In the genomic region with DNA sequence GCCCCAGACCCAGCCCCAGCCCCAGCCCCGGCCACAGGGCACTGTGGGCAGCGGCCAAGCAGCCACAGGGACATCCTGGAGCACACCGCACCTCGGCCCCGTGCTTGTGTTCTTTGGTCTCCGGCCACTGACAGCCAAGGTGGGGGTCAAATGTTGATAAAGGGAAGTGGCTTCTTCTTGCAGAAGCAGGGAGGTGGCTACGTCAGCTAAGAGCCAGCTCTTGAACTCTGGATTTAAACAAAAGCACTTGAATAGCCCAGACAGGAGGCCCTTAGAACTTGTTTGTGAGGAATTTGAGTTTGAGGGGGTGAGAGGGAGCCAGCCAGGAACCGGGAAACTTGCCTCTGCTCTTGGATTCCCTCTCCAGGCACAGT, we compare ENCODE assay signal across 17 cellular contexts.
A peak's percentile ranks its signal among the peaks of the same experiment; 100 is the strongest.
DNase-seq lines count a peak whose midpoint lies in the region; ATAC-seq and TF ChIP-seq lines count a peak whose summit lies in the region.
"Had no signal": no experiment of that assay in that cellular context is flagged by ENCODE, and none has a peak within 500 bp of the region (broad histone marks: within the 10 kb centered on the region; RNA-seq: fewer than 3 reads in every experiment).

No MANE protein-coding gene starts in this region.

- DNase-seq in SKM-1 treated with dmso at 0.1 percent for 144 hours (lab: John Stamatoyannopoulos, UW; ENCODE audit: unreplicated experiment) (peak; percentile 3), SKM-1 (lab: John Stamatoyannopoulos, UW; ENCODE audit: unreplicated experiment) (no peak), NT2/D1 (ENCODE audit: low read depth, low spot score) (peak; percentile 57), left lung (peak; percentile 76 to 84), NCI-H2081 (lab: John Stamatoyannopoulos, UW) (no peak), DMS 273 (lab: John Stamatoyannopoulos, UW; ENCODE audit: unreplicated experiment) (no peak), esophagus squamous epithelium (lab: John Stamatoyannopoulos, UW) (no peak)
- DNase-seq: DMS153; H9; NCI-H1092; NCI-H1694; NCI-H2107; NK-92 treated with Interleukin-12 subunit alpha and Interleukin-12 subunit beta, amount 100 ng/mL, for 24 hours had no signal

- H3K27me3 ChIP-seq in NT2/D1 (ENCODE audit: insufficient read depth, insufficient read length) (no peaks in the 10 kb centered on the region), left lung (no peaks in the 10 kb centered on the region), esophagus squamous epithelium (no peaks in the 10 kb centered on the region)
- H3K27me3 ChIP-seq: BLaER1 treated with 17β-estradiol and CSF1 and Interleukin-3, amounts not matched to agents 10 nM and 100 nM had no signal

- TF ChIP-seq POLR2A in esophagus squamous epithelium (IDR thresholded peaks at IDR 0.05) = no peak

- TF ChIP-seq CTCF in left lung (IDR thresholded peaks at IDR 0.05) = no peak
- no peak for TF ChIP-seq CTCF in esophagus squamous epithelium (IDR thresholded peaks at IDR 0.05)

- H3K27ac ChIP-seq in left lung (peak overlapping the region; percentile 4 to 7), esophagus squamous epithelium (no peak overlapping the region)
- H3K27ac ChIP-seq: A549; BLaER1 treated with 17β-estradiol and CSF1 and Interleukin-3, amounts not matched to agents 10 nM and 100 nM; HL-60; RWPE1 had no signal

- intact Hi-C loops in left lung (cut with DNase I) = no loop called here
- intact Hi-C loops in esophagus squamous epithelium (cut with DNase I) = no loop called here

- H3K9me3 ChIP-seq in NT2/D1 (ENCODE audit: insufficient read depth, low read length) (no peaks in the 10 kb centered on the region), left lung (no peaks in the 10 kb centered on the region), esophagus squamous epithelium (no peaks in the 10 kb centered on the region)
- H3K9me3 ChIP-seq: A549; BLaER1 treated with 17β-estradiol and CSF1 and Interleukin-3, amounts not matched to agents 10 nM and 100 nM had no signal

- WGBS in esophagus squamous epithelium, 2 donors = 61 to 70% methylated on average over 2 to 3 of the region's 8 CpGs

- peaks cover 3% of the 10 kb centered on the region for H3K36me3 ChIP-seq in NT2/D1 (ENCODE audit: insufficient read depth, insufficient read length, low read length)
- no peaks in the 10 kb centered on the region for H3K36me3 ChIP-seq in left lung
- H3K36me3 ChIP-seq in esophagus squamous epithelium = no peaks in the 10 kb centered on the region

- H3K4me1 ChIP-seq in NT2/D1 (ENCODE audit: insufficient read depth, insufficient read length) = peaks cover 12% of the 10 kb centered on the region
- H3K4me1 ChIP-seq in left lung = peaks cover 3 to 34% of the 10 kb centered on the region in 2 donors
- H3K4me1 ChIP-seq in esophagus squamous epithelium = peaks cover 0 to 4% (median 0%) of the 10 kb centered on the region in 3 donors
- H3K4me1 ChIP-seq: A549 had no signal

- peak overlapping the region; percentile 11 for H3K9ac ChIP-seq in NT2/D1 (ENCODE audit: insufficient read length, low read depth)
- H3K9ac ChIP-seq: BLaER1 treated with 17β-estradiol and CSF1 and Interleukin-3, amounts not matched to agents 10 nM and 100 nM had no signal

- ATAC-seq in left lung = peak; percentile 69
- ATAC-seq: A549 had no signal

- no peak overlapping the region for H3K4me3 ChIP-seq in NT2/D1 (ENCODE audit: insufficient read length, low read depth)
- no peak overlapping the region for H3K4me3 ChIP-seq in left lung
- H3K4me3 ChIP-seq in esophagus squamous epithelium = no peak overlapping the region
- H3K4me3 ChIP-seq: A549; BLaER1 treated with 17β-estradiol and CSF1 and Interleukin-3, amounts not matched to agents 10 nM and 100 nM had no signal

Comparison
In these comparisons a context has a peak if more than half of its experiments do, and no peak if none do; other contexts are left out.
1. DNase-seq: peak in SKM-1 treated with dmso at 0.1 percent for 144 hours (single experiment), NT2/D1 (single experiment) and left lung (2 of 2); none in SKM-1 (single experiment), NCI-H2081 (0 of 2), DMS 273 (single experiment) and esophagus squamous epithelium (single experiment).
2. H3K27ac ChIP-seq: peak in left lung (2 of 2); none in esophagus squamous epithelium (0 of 4).